18 cellular contexts compared by ENCODE assay signal in the genomic region with DNA sequence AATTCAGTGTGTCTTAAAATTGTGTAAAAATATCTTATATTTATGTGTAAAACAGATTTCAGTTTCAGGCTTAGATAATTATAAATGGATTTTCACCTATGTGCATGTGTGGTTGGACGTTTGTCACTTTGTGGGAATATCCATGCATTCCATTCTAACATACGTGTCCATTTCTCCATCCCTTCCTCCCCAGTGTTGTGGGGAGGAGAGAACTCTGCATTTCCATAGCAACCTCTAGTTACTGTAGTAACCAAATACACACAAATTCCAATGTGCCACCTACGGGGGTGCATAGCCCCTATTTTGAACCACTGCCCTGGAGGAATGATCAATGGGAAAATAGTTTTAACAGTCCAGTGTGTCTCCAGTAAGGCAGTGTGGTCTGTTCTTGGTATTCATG.
A peak's percentile ranks its signal among the peaks of the same experiment; 100 is the strongest.
DNase-seq lines count a peak whose midpoint lies in the region; ATAC-seq and TF ChIP-seq lines count a peak whose summit lies in the region.
"Had no signal": no experiment of that assay in that cellular context is flagged by ENCODE, and none has a peak within 500 bp of the region (broad histone marks: within the 10 kb centered on the region; RNA-seq: fewer than 3 reads in every experiment).

No MANE protein-coding gene starts in this region.

- no peak overlapping the region for H3K23ac ChIP-seq in mesenchymal stem cell (ENCODE audit: low read length in 2 of 2)

- peaks cover 3% of the 10 kb centered on the region for H3K79me1 ChIP-seq in mesenchymal stem cell (replicated peaks; ENCODE audit: low read length, poor library complexity, severe bottlenecking)

- no peaks in the 10 kb centered on the region for H3K36me3 ChIP-seq in mesenchymal stem cell (ENCODE audit: control insufficient read depth in 1 of 2, insufficient read depth in 2 of 2, low read depth in 1 of 2, low read length in 2 of 2)
- no peaks in the 10 kb centered on the region for H3K36me3 ChIP-seq in OCI-LY7 (ENCODE audit: insufficient read depth, low read length)

- H4K8ac ChIP-seq in mesenchymal stem cell (ENCODE audit: low read length): no peak overlapping the region

- H4K91ac ChIP-seq in mesenchymal stem cell (ENCODE audit: low read length): peak overlapping the region; percentile 15

- no peaks in the 10 kb centered on the region for H3K27me3 ChIP-seq in mesenchymal stem cell (ENCODE audit: control insufficient read depth in 1 of 2, insufficient read depth in 1 of 2, low read length in 2 of 2)

- no peak overlapping the region for H3K14ac ChIP-seq in mesenchymal stem cell (ENCODE audit: low read length in 2 of 2)

- no peak overlapping the region for H2BK12ac ChIP-seq in mesenchymal stem cell (ENCODE audit: low read length in 2 of 2)

- H3K9me3 ChIP-seq in mesenchymal stem cell (ENCODE audit: control insufficient read depth, low read length) (no peaks in the 10 kb centered on the region), OCI-LY7 (ENCODE audit: low read length) (no peaks in the 10 kb centered on the region)

- no peaks in the 10 kb centered on the region for H3K9me2 ChIP-seq in OCI-LY7 (ENCODE audit: insufficient read depth, low read length)

- H3K27me3 Mint-ChIP-seq in activated CD4-positive, alpha-beta T cell treated with anti-CD3 and anti-CD28 coated beads, Interleukin-2, amount 10 ng/mL, durations not matched to agents 7 days and 5 days: no peaks in the 10 kb centered on the region
- H3K27me3 Mint-ChIP-seq: activated naive CD8-positive, alpha-beta T cell treated with anti-CD3 and anti-CD28 coated beads, Interleukin-2, amount 10 ng/mL, durations not matched to agents 7 days and 5 days; activated T-cell treated with anti-CD3 and anti-CD28 coated beads, Interleukin-2, amount 50 U/mL, for 24 hours; dendritic cell treated with granulocyte-macrophage colony-stimulating factor and Interleukin-4, amounts not matched to agents 40 ng/mL and 50 ng/mL, for 4 days had no signal

- H2BK5ac ChIP-seq in mesenchymal stem cell (ENCODE audit: low read depth, low read length, poor library complexity, severe bottlenecking): no peak overlapping the region

- H3K18ac ChIP-seq in mesenchymal stem cell (ENCODE audit: low read depth in 1 of 2, low read length in 2 of 2): no peak overlapping the region

- H2BK15ac ChIP-seq in mesenchymal stem cell (ENCODE audit: low read depth, poor library complexity, severe bottlenecking): no peak overlapping the region

- intact Hi-C loops in OCI-LY7 (cut with micrococcal nuclease; ENCODE audit: unreplicated experiment): no loop called here

- no peak overlapping the region for H2AK5ac ChIP-seq in mesenchymal stem cell (ENCODE audit: low read length, severe bottlenecking)

- DNase-seq in Daoy (ENCODE audit: low read depth) (peak; percentile 86), RWPE1 (ENCODE audit: low spot score) (peak; percentile 25), dedifferentiated amniotic fluid mesenchymal stem cell (ENCODE audit: extremely low spot score) (peak; percentile 17), mesenchymal stem cell (peak; percentile 78), activated gamma-delta T cell (lab: John Stamatoyannopoulos, UW) (no peak), OCI-LY7 (ENCODE audit: low spot score) (no peak)
- no peak for DNase-seq in activated CD4-positive, alpha-beta T cell treated with anti-CD3 and anti-CD28 coated beads, Interleukin-2, amount 10 ng/mL, durations not matched to agents 7 days and 5 days
- DNase-seq: activated CD4-positive, alpha-beta T cell treated with anti-CD3 and anti-CD28 coated beads for 36 hours; activated naive CD8-positive, alpha-beta T cell treated with anti-CD3 and anti-CD28 coated beads, Interleukin-2, amount 10 ng/mL, durations not matched to agents 7 days and 5 days; activated T-cell treated with anti-CD3 and anti-CD28 coated beads, Interleukin-2, amount 50 U/mL, for 24 hours; KG1; natural killer cell; NCI-H1105 treated with DMSO at 0.1 percent for 48 hours; SHP77; stimulated activated CD4-positive, alpha-beta T cell treated with anti-CD3 and anti-CD28 coated beads, Interleukin-15, amount 100 ng/mL, for 24 hours; T-helper 2 cell had no signal

- ATAC-seq in HG03039 (IDR thresholded peaks at IDR 0.05; ENCODE audit: unreplicated experiment): no peak
- ATAC-seq: activated CD4-positive, alpha-beta T cell treated with anti-CD3 and anti-CD28 coated beads for 36 hours; natural killer cell had no signal

- H3K4ac ChIP-seq in mesenchymal stem cell (ENCODE audit: low read depth in 1 of 2, low read length in 2 of 2): no peak overlapping the region

- no peaks in the 10 kb centered on the region for H3K36me3 Mint-ChIP-seq in activated CD4-positive, alpha-beta T cell treated with anti-CD3 and anti-CD28 coated beads, Interleukin-2, amount 10 ng/mL, durations not matched to agents 7 days and 5 days (ENCODE audit: low read depth)
- H3K36me3 Mint-ChIP-seq: activated naive CD8-positive, alpha-beta T cell treated with anti-CD3 and anti-CD28 coated beads, Interleukin-2, amount 10 ng/mL, durations not matched to agents 7 days and 5 days; natural killer cell had no signal

- BruUV-seq in OCI-LY7 (replicated peaks; lab: Mats Ljungman, UMichigan): no TSS peak

- peaks cover 2% of the 10 kb centered on the region for H3K4me1 ChIP-seq in mesenchymal stem cell (ENCODE audit: control insufficient read depth, insufficient read depth, low read depth, low read length)
- H3K4me1 ChIP-seq in OCI-LY7 (ENCODE audit: insufficient read depth, low read length, poor library complexity, severe bottlenecking): no peaks in the 10 kb centered on the region

- H3K27ac Mint-ChIP-seq in activated CD4-positive, alpha-beta T cell treated with anti-CD3 and anti-CD28 coated beads, Interleukin-2, amount 10 ng/mL, durations not matched to agents 7 days and 5 days: no peak overlapping the region
- H3K27ac Mint-ChIP-seq: activated CD4-positive, alpha-beta T cell treated with anti-CD3 and anti-CD28 coated beads for 36 hours; activated naive CD8-positive, alpha-beta T cell treated with anti-CD3 and anti-CD28 coated beads, Interleukin-2, amount 10 ng/mL, durations not matched to agents 7 days and 5 days; activated T-cell treated with anti-CD3 and anti-CD28 coated beads, Interleukin-2, amount 50 U/mL, for 24 hours; dendritic cell treated with granulocyte-macrophage colony-stimulating factor and Interleukin-4, amounts not matched to agents 40 ng/mL and 50 ng/mL, for 4 days; natural killer cell had no signal

- CTCF ChIA-PET in RWPE1 (lab: Yijun Ruan, JAX) (interaction anchor here (0.6 kb wide), 1 partner anchor 1966 kb away, joined by 6 read pairs; no protein-coding TSS in a partner anchor), OCI-LY7 (lab: Charles Lee; ENCODE audit: unreplicated experiment) (no interaction called here)
- CTCF ChIA-PET in activated CD4-positive, alpha-beta T cell treated with anti-CD3 and anti-CD28 coated beads, Interleukin-2, amount 10 ng/mL, durations not matched to agents 7 days and 5 days (lab: Charles Lee): no interaction called here

- no peak overlapping the region for H3K4me3 ChIP-seq in mesenchymal stem cell (ENCODE audit: insufficient read depth in 1 of 2, low read depth in 1 of 2, low read length in 2 of 2)
- H3K4me3 ChIP-seq in OCI-LY7 (ENCODE audit: low read depth, low read length, poor library complexity, severe bottlenecking): no peak overlapping the region

- no peak overlapping the region for H2AFZ ChIP-seq in mesenchymal stem cell (ENCODE audit: low read depth, low read length)
- no peak overlapping the region for H2AFZ ChIP-seq in OCI-LY7 (ENCODE audit: low read length)

- H3K9me3 Mint-ChIP-seq in activated CD4-positive, alpha-beta T cell treated with anti-CD3 and anti-CD28 coated beads, Interleukin-2, amount 10 ng/mL, durations not matched to agents 7 days and 5 days: no peaks in the 10 kb centered on the region
- H3K9me3 Mint-ChIP-seq: activated naive CD8-positive, alpha-beta T cell treated with anti-CD3 and anti-CD28 coated beads, Interleukin-2, amount 10 ng/mL, durations not matched to agents 7 days and 5 days; dendritic cell treated with granulocyte-macrophage colony-stimulating factor and Interleukin-4, amounts not matched to agents 40 ng/mL and 50 ng/mL, for 4 days had no signal

- H4K20me1 ChIP-seq in OCI-LY7 (ENCODE audit: insufficient read depth, low read length): no peaks in the 10 kb centered on the region

- no peak for TF ChIP-seq CTCF in RWPE1 (conservative IDR thresholded peaks at IDR 0.05; ENCODE audit: low read depth)
- TF ChIP-seq CTCF in OCI-LY7 (conservative IDR thresholded peaks at IDR 0.05; ENCODE audit: low read length): no peak

- no peaks in the 10 kb centered on the region for H3K4me1 Mint-ChIP-seq in activated CD4-positive, alpha-beta T cell treated with anti-CD3 and anti-CD28 coated beads, Interleukin-2, amount 10 ng/mL, durations not matched to agents 7 days and 5 days
- H3K4me1 Mint-ChIP-seq: activated CD4-positive, alpha-beta T cell treated with anti-CD3 and anti-CD28 coated beads for 36 hours; activated naive CD8-positive, alpha-beta T cell treated with anti-CD3 and anti-CD28 coated beads, Interleukin-2, amount 10 ng/mL, durations not matched to agents 7 days and 5 days; natural killer cell had no signal

- H3K79me2 ChIP-seq in OCI-LY7 (ENCODE audit: insufficient read depth, low read depth, low read length): no peaks in the 10 kb centered on the region

- WGBS in mesenchymal stem cell: 77% methylated on average over 1 of the region's 3 CpGs

- H3K9ac ChIP-seq in mesenchymal stem cell (ENCODE audit: low read length): no peak overlapping the region

- H3K4me2 ChIP-seq in mesenchymal stem cell (ENCODE audit: low read length, poor library complexity, severe bottlenecking): no peak overlapping the region
- no peak overlapping the region for H3K4me2 ChIP-seq in OCI-LY7 (ENCODE audit: low read length)

- POLR2A ChIA-PET in RWPE1 (lab: Yijun Ruan, JAX; ENCODE audit: low non-redundant PET) (no interaction called here), OCI-LY7 (lab: Charles Lee) (no interaction called here)
- POLR2A ChIA-PET in activated CD4-positive, alpha-beta T cell treated with anti-CD3 and anti-CD28 coated beads, Interleukin-2, amount 10 ng/mL, durations not matched to agents 7 days and 5 days (lab: Charles Lee): no interaction called here

- no peak overlapping the region for H3K4me3 Mint-ChIP-seq in activated CD4-positive, alpha-beta T cell treated with anti-CD3 and anti-CD28 coated beads, Interleukin-2, amount 10 ng/mL, durations not matched to agents 7 days and 5 days
- H3K4me3 Mint-ChIP-seq: activated CD4-positive, alpha-beta T cell treated with anti-CD3 and anti-CD28 coated beads for 36 hours; activated naive CD8-positive, alpha-beta T cell treated with anti-CD3 and anti-CD28 coated beads, Interleukin-2, amount 10 ng/mL, durations not matched to agents 7 days and 5 days; activated T-cell treated with anti-CD3 and anti-CD28 coated beads, Interleukin-2, amount 50 U/mL, for 24 hours; dendritic cell treated with granulocyte-macrophage colony-stimulating factor and Interleukin-4, amounts not matched to agents 40 ng/mL and 50 ng/mL, for 4 days; natural killer cell had no signal

- H3K27ac ChIP-seq in RWPE1 (no peak overlapping the region), mesenchymal stem cell (ENCODE audit: low read length, poor library complexity, severe bottlenecking) (no peak overlapping the region), OCI-LY7 (ENCODE audit: low read depth, low read length, poor library complexity, severe bottlenecking) (no peak overlapping the region)

- no peak overlapping the region for H2BK120ac ChIP-seq in mesenchymal stem cell (ENCODE audit: low read depth, low read length)

Comparison
In these comparisons a context has a peak if more than half of its experiments do, and no peak if none do; other contexts are left out.
1. DNase-seq: peak in Daoy (single experiment), RWPE1 (single experiment), dedifferentiated amniotic fluid mesenchymal stem cell (single experiment) and mesenchymal stem cell (single experiment); none in activated gamma-delta T cell (single experiment), OCI-LY7 (single experiment) and activated CD4-positive, alpha-beta T cell treated with anti-CD3 and anti-CD28 coated beads, Interleukin-2, amount 10 ng/mL, durations not matched to agents 7 days and 5 days (single experiment).